Comparison of ENCODE assay signal across 8 cellular contexts in the genomic region with DNA sequence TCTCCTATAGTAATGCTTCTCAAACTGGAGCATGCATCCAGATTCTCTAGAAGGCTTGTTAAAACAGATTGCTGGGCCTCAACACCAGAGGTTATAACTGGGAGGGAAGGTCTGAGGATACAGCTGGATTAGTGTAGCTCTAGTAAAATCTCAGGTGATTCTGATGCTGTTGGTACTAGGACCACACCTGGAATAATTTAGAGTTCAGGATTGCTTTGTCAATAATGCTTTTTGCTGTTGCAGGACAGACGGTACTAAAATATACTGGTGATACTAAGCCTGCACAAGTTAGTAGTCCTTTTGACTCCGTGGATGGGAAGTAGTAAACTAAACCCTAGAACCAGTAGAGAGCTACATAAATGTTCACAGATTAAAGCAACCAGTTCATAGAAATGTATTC.
DNase-seq lines count a peak whose midpoint lies in the region; ATAC-seq and TF ChIP-seq lines count a peak whose summit lies in the region.

No MANE protein-coding gene starts in this region.

- peaks cover 16% of the 10 kb centered on the region for H3K4me1 ChIP-seq in RWPE2 (ENCODE audit: insufficient read depth, poor library complexity, severe bottlenecking)

- H3K27ac Mint-ChIP-seq in activated CD4-positive, alpha-beta T cell treated with anti-CD3 and anti-CD28 coated beads for 36 hours, result peak overlapping the region; percentile 99
- peak overlapping the region; percentile 100 for H3K27ac Mint-ChIP-seq in progenitor cell of endocrine pancreas

- POLR2A ChIA-PET in activated CD4-positive, alpha-beta T cell treated with anti-CD3 and anti-CD28 coated beads for 36 hours (lab: Charles Lee), result no interaction called here

- peaks cover 50% of the 10 kb centered on the region for H3K4me1 Mint-ChIP-seq in activated CD4-positive, alpha-beta T cell treated with anti-CD3 and anti-CD28 coated beads for 36 hours
- peaks cover 28% of the 10 kb centered on the region for H3K4me1 Mint-ChIP-seq in progenitor cell of endocrine pancreas (ENCODE audit: low read depth)

- DNase-seq in activated CD4-positive, alpha-beta T cell treated with anti-CD3 and anti-CD28 coated beads for 36 hours, result no peak
- no peak for DNase-seq in activated CD4-positive, alpha-beta T cell treated with anti-CD3 and anti-CD28 coated beads, Interleukin-2, amount 50 U/mL, for 1 hour
- DNase-seq in RWPE2 (ENCODE audit: low spot score) (no peak), epithelial cell of esophagus (ENCODE audit: low read depth) (peak; percentile 14), progenitor cell of endocrine pancreas (ENCODE audit: low spot score, unreplicated experiment) (no peak), NCI-H1048 (lab: John Stamatoyannopoulos, UW) (no peak), cerebellar nuclear complex (lab: John Stamatoyannopoulos, UW) (no peak)

- CTCF ChIA-PET in activated CD4-positive, alpha-beta T cell treated with anti-CD3 and anti-CD28 coated beads for 36 hours (lab: Charles Lee), result interaction anchor here (0.6 to 2.1 kb wide), 11 partner anchors 13 to 1115 kb away, joined by 3 to 30 read pairs (median 4); no protein-coding TSS in a partner anchor

- no peaks in the 10 kb centered on the region for H3K36me3 ChIP-seq in RWPE2 (ENCODE audit: low read depth)

- peak overlapping the region; percentile 95 for H3K27ac ChIP-seq in RWPE2 (ENCODE audit: poor library complexity, severe bottlenecking)

- peak overlapping the region; percentile 82 for H3K4me3 Mint-ChIP-seq in activated CD4-positive, alpha-beta T cell treated with anti-CD3 and anti-CD28 coated beads for 36 hours
- peak overlapping the region; percentile 89 for H3K4me3 Mint-ChIP-seq in progenitor cell of endocrine pancreas (ENCODE audit: low read depth)

- H3K4me3 ChIP-seq in RWPE2 (ENCODE audit: severe bottlenecking) (peak overlapping the region; percentile 36), epithelial cell of esophagus (ENCODE audit: low read length) (peak overlapping the region; percentile 71)

- ATAC-seq in activated CD4-positive, alpha-beta T cell treated with anti-CD3 and anti-CD28 coated beads for 36 hours, result no peak
- no peak for ATAC-seq in RWPE2 (ENCODE audit: low read depth)
- no peak for ATAC-seq in GM21526 (IDR thresholded peaks at IDR 0.05; ENCODE audit: low FRiP score, unreplicated experiment)

- peaks cover 4% of the 10 kb centered on the region for H3K9me3 Mint-ChIP-seq in activated CD4-positive, alpha-beta T cell treated with anti-CD3 and anti-CD28 coated beads for 36 hours (ENCODE audit: low read depth)
- H3K9me3 Mint-ChIP-seq in progenitor cell of endocrine pancreas (ENCODE audit: low read depth), result peaks cover 3% of the 10 kb centered on the region

- H3K9me3 ChIP-seq in RWPE2 (ENCODE audit: severe bottlenecking), result no peaks in the 10 kb centered on the region

- no peaks in the 10 kb centered on the region for H3K27me3 ChIP-seq in RWPE2 (ENCODE audit: insufficient read depth, poor library complexity, severe bottlenecking)

- H3K27me3 Mint-ChIP-seq in activated CD4-positive, alpha-beta T cell treated with anti-CD3 and anti-CD28 coated beads for 36 hours, result no peaks in the 10 kb centered on the region
- H3K27me3 Mint-ChIP-seq in progenitor cell of endocrine pancreas, result no peaks in the 10 kb centered on the region

- TF ChIP-seq CTCF in RWPE2 (IDR thresholded peaks at IDR 0.05; ENCODE audit: poor library complexity, severe bottlenecking), result no peak
- TF ChIP-seq CTCF in epithelial cell of esophagus (IDR thresholded peaks at IDR 0.05; ENCODE audit: insufficient read depth, low read depth, low read length, missing control alignments), result no peak
- TF ChIP-seq CTCF in progenitor cell of endocrine pancreas (IDR thresholded peaks at IDR 0.05; ENCODE audit: unreplicated experiment), result no peak

- H3K36me3 Mint-ChIP-seq in activated CD4-positive, alpha-beta T cell treated with anti-CD3 and anti-CD28 coated beads for 36 hours (ENCODE audit: low read depth), result peaks cover 11% of the 10 kb centered on the region
- no peaks in the 10 kb centered on the region for H3K36me3 Mint-ChIP-seq in progenitor cell of endocrine pancreas (ENCODE audit: insufficient read depth)

- intact Hi-C loops in activated CD4-positive, alpha-beta T cell treated with anti-CD3 and anti-CD28 coated beads for 36 hours (cut with DNase I, micrococcal nuclease), result loop anchor here (1.0 to 10.0 kb wide), 12 partner anchors 69 to 1619 kb away; partner anchors contain the start of genes NBEA (in 1 of the 2), PDS5B (in 1 of the 2) and RFC3 (in 1 of the 2)
